Comparison of ENCODE assay signal across 21 cellular contexts in genomic region chrX:149073464-149073863, GRCh38.
"Had no signal": no experiment of that assay in that cellular context is flagged by ENCODE, and none has a peak within 500 bp of the region (broad histone marks: within the 10 kb centered on the region; RNA-seq: fewer than 3 reads in every experiment).

No MANE protein-coding gene starts in this region.

- H3K79me2 ChIP-seq: hepatocyte, parathyroid adenoma had no signal

- H3K4me2 ChIP-seq: hepatocyte had no signal

- H3K27me3 ChIP-seq: hepatocyte, right lobe of liver, testis, tibial nerve, upper lobe of right lung, vagina had no signal

- H3K9me3 ChIP-seq: prostate gland, right lobe of liver, testis, tibial nerve, upper lobe of right lung, vagina had no signal

- H2AFZ ChIP-seq: hepatocyte, parathyroid adenoma had no signal

- H3K4me3 ChIP-seq: dorsolateral prefrontal cortex, hepatocyte, lung, prostate gland, right lobe of liver, testis, tibial nerve, upper lobe of right lung, vagina had no signal

- DNase-seq: cortex of kidney; effector CD8-positive, alpha-beta T cell; foreskin fibroblast; left colon; left ventricle myocardium superior; mesendoderm; naive B cell; occipital lobe; right lobe of liver; stimulated activated CD4-positive, alpha-beta T cell treated with anti-CD3 and anti-CD28 coated beads, Interleukin-4, amount 100 ng/mL, for 24 hours; stimulated activated naive B cell treated with anti-CD40 and anti-IgM and Interleukin-4, amounts not matched to agents 10 μg/mL and 1 μg/mL and 100 μg/mL, for 72 hours; stimulated activated naive CD8-positive, alpha-beta T cell treated with anti-CD3 and anti-CD28 coated beads, Interleukin-15, amount 100 ng/mL, for 72 hours; testis; upper lobe of right lung had no signal

- H3K9ac ChIP-seq: parathyroid adenoma had no signal

- H3K4me1 ChIP-seq: parathyroid adenoma, prostate gland, right lobe of liver, testis, upper lobe of right lung, vagina had no signal

- H3K36me3 ChIP-seq: prostate gland, right lobe of liver, tibial nerve, upper lobe of right lung, vagina had no signal

- H3K27ac ChIP-seq: dorsolateral prefrontal cortex, hepatocyte, parathyroid adenoma, prostate gland, right lobe of liver, testis, tibial nerve, upper lobe of right lung, vagina had no signal
